In genomic region chr7:150903627-150904026, GRCh38 we compare ENCODE assay signal across 10 cellular contexts. TPM values are rescaled to one million over a fixed set of nuclear protein-coding genes. Genes with fewer than 3 reads are reported as not detected.
DNase-seq lines count a peak whose midpoint lies in the region; ATAC-seq and TF ChIP-seq lines count a peak whose summit lies in the region.
"Had no signal": no experiment of that assay in that cellular context is flagged by ENCODE, and none has a peak within 500 bp of the region (broad histone marks: within the 10 kb centered on the region; RNA-seq: fewer than 3 reads in every experiment).

No MANE protein-coding gene starts in this region.

- intact Hi-C loops in activated CD8-positive, alpha-beta T cell treated with anti-CD3 and anti-CD28 coated beads for 36 hours (cut with micrococcal nuclease), result no loop called here
- intact Hi-C loops in left cardiac atrium (cut with DNase I), result no loop called here

- H3K27me3 ChIP-seq in SJSA1 (replicated peaks), result peaks cover 16% of the 10 kb centered on the region

- H3K27me3 Mint-ChIP-seq in activated CD8-positive, alpha-beta T cell treated with anti-CD3 and anti-CD28 coated beads for 36 hours, result peaks cover 47% of the 10 kb centered on the region
- H3K27me3 Mint-ChIP-seq in activated CD8-positive, alpha-beta T cell treated with anti-CD3 and anti-CD28 coated beads, Interleukin-2, amount 10 ng/mL, durations not matched to agents 7 days and 5 days (ENCODE audit: low read depth), result peaks cover 65% of the 10 kb centered on the region

- no peaks in the 10 kb centered on the region for H3K36me3 ChIP-seq in SJSA1

- POLR2A ChIA-PET in activated CD8-positive, alpha-beta T cell treated with anti-CD3 and anti-CD28 coated beads for 36 hours (lab: Charles Lee), result no interaction called here
- POLR2A ChIA-PET in activated CD8-positive, alpha-beta T cell treated with anti-CD3 and anti-CD28 coated beads, Interleukin-2, amount 10 ng/mL, durations not matched to agents 7 days and 5 days (lab: Charles Lee), result no interaction called here

- ATAC-seq in activated CD8-positive, alpha-beta T cell treated with anti-CD3 and anti-CD28 coated beads for 36 hours, result peak; percentile 42
- ATAC-seq in activated CD8-positive, alpha-beta T cell treated with anti-CD3 and anti-CD28 coated beads, Interleukin-2, amount 10 ng/mL, durations not matched to agents 7 days and 5 days, result no peak
- peak; percentile 69 to 91 for ATAC-seq in left cardiac atrium
- no peak for ATAC-seq in GM18868 (IDR thresholded peaks at IDR 0.05; ENCODE audit: unreplicated experiment)

- H3K36me3 Mint-ChIP-seq in activated CD8-positive, alpha-beta T cell treated with anti-CD3 and anti-CD28 coated beads for 36 hours (ENCODE audit: low read depth), result no peaks in the 10 kb centered on the region
- H3K36me3 Mint-ChIP-seq in activated CD8-positive, alpha-beta T cell treated with anti-CD3 and anti-CD28 coated beads, Interleukin-2, amount 10 ng/mL, durations not matched to agents 7 days and 5 days (ENCODE audit: low read depth), result no peaks in the 10 kb centered on the region

- no peak overlapping the region for H3K4me3 ChIP-seq in SJSA1

- no peak overlapping the region for H3K4me3 Mint-ChIP-seq in activated CD8-positive, alpha-beta T cell treated with anti-CD3 and anti-CD28 coated beads for 36 hours
- no peak overlapping the region for H3K4me3 Mint-ChIP-seq in activated CD8-positive, alpha-beta T cell treated with anti-CD3 and anti-CD28 coated beads, Interleukin-2, amount 10 ng/mL, durations not matched to agents 7 days and 5 days
- H3K4me3 Mint-ChIP-seq: activated naive CD4-positive, alpha-beta T cell treated with anti-CD3 and anti-CD28 coated beads, Interleukin-2, amount 50 U/mL, for 24 hours; CD4-positive, alpha-beta T cell had no signal

- no peak for TF ChIP-seq CTCF in activated CD8-positive, alpha-beta T cell treated with anti-CD3 and anti-CD28 coated beads for 36 hours (IDR thresholded peaks at IDR 0.05)

- H3K27ac ChIP-seq in SJSA1, result no peak overlapping the region

- DNase-seq in activated CD8-positive, alpha-beta T cell treated with anti-CD3 and anti-CD28 coated beads for 36 hours, result peak; percentile 45
- no peak for DNase-seq in activated CD8-positive, alpha-beta T cell treated with anti-CD3 and anti-CD28 coated beads, Interleukin-2, amount 10 ng/mL, durations not matched to agents 7 days and 5 days
- peak; percentile 9 to 51 for DNase-seq in SJSA1 (ENCODE audit: low read depth in 1 of 2, low spot score in 2 of 2)
- DNase-seq in left cardiac atrium, result peak; percentile 78
- DNase-seq in ureter (ENCODE audit: low spot score), result peak; percentile 75
- no peak for DNase-seq in OCI-M2 (lab: John Stamatoyannopoulos, UW; ENCODE audit: unreplicated experiment)
- no peak for DNase-seq in activated CD4-positive, CD25-positive, alpha-beta regulatory T cell treated with anti-CD3 and anti-CD28 coated beads, Interleukin-2, amount 50 U/mL, for 72 hours
- DNase-seq: CD4-positive, alpha-beta T cell had no signal

- no peak overlapping the region for H3K27ac Mint-ChIP-seq in activated CD8-positive, alpha-beta T cell treated with anti-CD3 and anti-CD28 coated beads for 36 hours
- no peak overlapping the region for H3K27ac Mint-ChIP-seq in activated CD8-positive, alpha-beta T cell treated with anti-CD3 and anti-CD28 coated beads, Interleukin-2, amount 10 ng/mL, durations not matched to agents 7 days and 5 days
- H3K27ac Mint-ChIP-seq: activated naive CD4-positive, alpha-beta T cell treated with anti-CD3 and anti-CD28 coated beads, Interleukin-2, amount 50 U/mL, for 24 hours; CD4-positive, alpha-beta T cell had no signal

- no peaks in the 10 kb centered on the region; the same call in 1 of the 2 replicates for H3K4me1 ChIP-seq in SJSA1 (replicated peaks)

- H3K9me3 Mint-ChIP-seq in activated CD8-positive, alpha-beta T cell treated with anti-CD3 and anti-CD28 coated beads for 36 hours, result no peaks in the 10 kb centered on the region
- H3K9me3 Mint-ChIP-seq in activated CD8-positive, alpha-beta T cell treated with anti-CD3 and anti-CD28 coated beads, Interleukin-2, amount 10 ng/mL, durations not matched to agents 7 days and 5 days (ENCODE audit: insufficient read depth), result no peaks in the 10 kb centered on the region
- H3K9me3 Mint-ChIP-seq: activated naive CD4-positive, alpha-beta T cell treated with anti-CD3 and anti-CD28 coated beads, Interleukin-2, amount 50 U/mL, for 24 hours; CD4-positive, alpha-beta T cell had no signal

- no peaks in the 10 kb centered on the region for H3K9me3 ChIP-seq in SJSA1 (replicated peaks)

- CTCF ChIA-PET in activated CD8-positive, alpha-beta T cell treated with anti-CD3 and anti-CD28 coated beads for 36 hours (lab: Charles Lee), result interaction anchor here (1.0 to 1.3 kb wide), 3 partner anchors 27 to 207 kb away, joined by 3 to 5 read pairs (median 3); no protein-coding TSS in a partner anchor
- CTCF ChIA-PET in activated CD8-positive, alpha-beta T cell treated with anti-CD3 and anti-CD28 coated beads, Interleukin-2, amount 10 ng/mL, durations not matched to agents 7 days and 5 days (lab: Charles Lee), result no interaction called here

- H3K4me1 Mint-ChIP-seq in activated CD8-positive, alpha-beta T cell treated with anti-CD3 and anti-CD28 coated beads for 36 hours (ENCODE audit: low read depth), result peaks cover 4% of the 10 kb centered on the region
- peaks cover under 1% of the 10 kb centered on the region for H3K4me1 Mint-ChIP-seq in activated CD8-positive, alpha-beta T cell treated with anti-CD3 and anti-CD28 coated beads, Interleukin-2, amount 10 ng/mL, durations not matched to agents 7 days and 5 days (ENCODE audit: low read depth)

RNA-seq across cellular contexts. Expression of gene AOC1, which starts 51.3 kb away (rescaled TPM):
- total RNA-seq in activated CD8-positive, alpha-beta T cell treated with anti-CD3 and anti-CD28 coated beads for 36 hours, result not detected
- not detected for total RNA-seq in activated CD8-positive, alpha-beta T cell treated with anti-CD3 and anti-CD28 coated beads, Interleukin-2, amount 10 ng/mL, durations not matched to agents 7 days and 5 days
- total RNA-seq in SJSA1 (2014; rRNA removed; shearing (Covaris generic)), result not detected in 2 replicates
- total RNA-seq in left cardiac atrium (under 1 TPM; 0.21 to 0.37 TPM), ureter (1.5 TPM)
- total RNA-seq: CD4-positive, alpha-beta T cell had no signal

Comparison
In these comparisons a context has a peak if more than half of its experiments do, and no peak if none do; other contexts are left out.
1. ATAC-seq: peak in activated CD8-positive, alpha-beta T cell treated with anti-CD3 and anti-CD28 coated beads for 36 hours (single experiment) and left cardiac atrium (2 of 2); none in activated CD8-positive, alpha-beta T cell treated with anti-CD3 and anti-CD28 coated beads, Interleukin-2, amount 10 ng/mL, durations not matched to agents 7 days and 5 days (single experiment) and GM18868 (single experiment).
2. DNase-seq: peak in activated CD8-positive, alpha-beta T cell treated with anti-CD3 and anti-CD28 coated beads for 36 hours (single experiment), SJSA1 (2 of 2), left cardiac atrium (single experiment) and ureter (single experiment); none in activated CD8-positive, alpha-beta T cell treated with anti-CD3 and anti-CD28 coated beads, Interleukin-2, amount 10 ng/mL, durations not matched to agents 7 days and 5 days (single experiment), OCI-M2 (single experiment) and activated CD4-positive, CD25-positive, alpha-beta regulatory T cell treated with anti-CD3 and anti-CD28 coated beads, Interleukin-2, amount 50 U/mL, for 72 hours (single experiment).